ENCODE assay signal across 13 cellular contexts in the genomic region with DNA sequence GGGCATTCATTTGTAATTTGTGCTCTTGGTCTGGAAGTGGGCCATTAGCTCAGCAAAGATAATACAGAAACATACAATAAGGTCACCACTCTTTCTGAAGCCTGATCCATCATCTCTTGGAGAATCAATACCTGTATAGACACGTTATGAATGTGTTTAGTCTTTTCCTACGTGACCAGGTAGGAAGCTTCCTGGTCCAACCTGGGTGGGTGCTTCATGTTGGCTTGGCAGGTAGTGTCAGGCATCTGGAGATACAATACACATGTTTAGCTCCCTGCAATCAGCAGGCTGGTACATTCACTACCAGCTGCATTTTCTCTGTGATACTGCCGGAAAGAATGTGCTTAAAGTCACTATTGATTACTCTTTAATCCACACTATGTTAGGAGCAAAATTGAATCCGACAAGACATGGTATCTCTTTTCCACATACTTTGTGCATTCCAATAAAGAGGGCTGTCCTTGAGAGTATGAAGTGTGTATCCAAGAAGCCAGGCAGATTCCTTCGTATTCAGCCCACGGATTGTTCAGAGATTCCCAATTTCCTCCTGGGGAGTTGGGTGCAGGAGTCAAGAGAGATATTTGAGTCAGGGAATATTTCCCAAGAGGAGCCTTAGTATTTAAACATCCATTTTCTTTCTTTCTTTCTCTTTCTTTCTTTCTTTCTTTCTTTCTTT. TPM values are rescaled to one million over a fixed set of nuclear protein-coding genes. Genes with fewer than 3 reads are reported as not detected.
DNase-seq lines count a peak whose midpoint lies in the region; ATAC-seq, FAIRE-seq and TF ChIP-seq lines count a peak whose summit lies in the region.
"Had no signal": no experiment of that assay in that cellular context is flagged by ENCODE, and none has a peak within 500 bp of the region (broad histone marks: within the 10 kb centered on the region; RNA-seq: fewer than 3 reads in every experiment).

No MANE protein-coding gene starts in this region.

- no peak overlapping the region for H3K4me3 Mint-ChIP-seq in activated naive CD4-positive, alpha-beta T cell treated with anti-CD3 and anti-CD28 coated beads, Interleukin-2, amount 50 U/mL, for 24 hours
- H3K4me3 Mint-ChIP-seq in mesothelial cell of epicardium, result no peak overlapping the region
- H3K4me3 Mint-ChIP-seq in endothelial cell (ENCODE audit: unreplicated experiment), result no peak overlapping the region
- H3K4me3 Mint-ChIP-seq: nephron progenitor cell had no signal

- no peak overlapping the region for H3K4me3 ChIP-seq in bronchial epithelial cell (ENCODE audit: low read depth, low read length)
- H3K4me3 ChIP-seq in vagina, result no peak overlapping the region
- H3K4me3 ChIP-seq: body of pancreas had no signal

- H3K27me3 ChIP-seq in bronchial epithelial cell (ENCODE audit: control insufficient read depth, insufficient read depth, low read length), result no peaks in the 10 kb centered on the region
- no peaks in the 10 kb centered on the region for H3K27me3 ChIP-seq in vagina
- H3K27me3 ChIP-seq: body of pancreas had no signal

- intact Hi-C loops in vagina (cut with DNase I), result no loop called here

- H3K9me3 ChIP-seq in vagina, result no peaks in the 10 kb centered on the region
- H3K9me3 ChIP-seq: body of pancreas had no signal

- peaks cover 49% of the 10 kb centered on the region for H3K4me1 ChIP-seq in vagina
- H3K4me1 ChIP-seq: body of pancreas had no signal

- TF ChIP-seq POLR2A in vagina (IDR thresholded peaks at IDR 0.05), result no peak

- H3K36me3 Mint-ChIP-seq in activated naive CD4-positive, alpha-beta T cell treated with anti-CD3 and anti-CD28 coated beads, Interleukin-2, amount 50 U/mL, for 24 hours, result no peaks in the 10 kb centered on the region
- H3K36me3 Mint-ChIP-seq in mesothelial cell of epicardium (no peaks in the 10 kb centered on the region), endothelial cell (ENCODE audit: low read depth, unreplicated experiment) (peaks cover 5% of the 10 kb centered on the region)

- peak overlapping the region; percentile 70 for H3K27ac ChIP-seq in vagina
- H3K27ac ChIP-seq: body of pancreas had no signal

- H3K9me3 Mint-ChIP-seq in activated naive CD4-positive, alpha-beta T cell treated with anti-CD3 and anti-CD28 coated beads, Interleukin-2, amount 50 U/mL, for 24 hours, result no peaks in the 10 kb centered on the region
- H3K9me3 Mint-ChIP-seq in mesothelial cell of epicardium (no peaks in the 10 kb centered on the region), endothelial cell (ENCODE audit: unreplicated experiment) (no peaks in the 10 kb centered on the region)

- peaks cover 36% of the 10 kb centered on the region for H3K4me1 Mint-ChIP-seq in activated naive CD4-positive, alpha-beta T cell treated with anti-CD3 and anti-CD28 coated beads, Interleukin-2, amount 50 U/mL, for 24 hours
- H3K4me1 Mint-ChIP-seq in mesothelial cell of epicardium, result peaks cover 26% of the 10 kb centered on the region
- peaks cover 3% of the 10 kb centered on the region for H3K4me1 Mint-ChIP-seq in endothelial cell (ENCODE audit: unreplicated experiment)

- no peak for FAIRE-seq in bronchial epithelial cell (lab: Jason Lieb, UNC)

- no peak for DNase-seq in activated naive CD4-positive, alpha-beta T cell treated with Interleukin-2 at 50 U/mL for 16 hours
- DNase-seq in bronchial epithelial cell (ENCODE audit: low read depth) (peak; percentile 85), mesothelial cell of epicardium (ENCODE audit: low spot score in 2 of 2, unreplicated experiment in 2 of 2) (no peak), vagina (ENCODE audit: extremely low spot score in 2 of 2) (no peak), endothelial cell (ENCODE audit: low spot score) (no peak)
- DNase-seq: C1 segment of cervical spinal cord, islet precursor cell, NCI-H1417, nephron progenitor cell had no signal

- no peaks in the 10 kb centered on the region for H3K27me3 Mint-ChIP-seq in activated naive CD4-positive, alpha-beta T cell treated with anti-CD3 and anti-CD28 coated beads, Interleukin-2, amount 50 U/mL, for 24 hours
- H3K27me3 Mint-ChIP-seq in mesothelial cell of epicardium (ENCODE audit: low read depth), result no peaks in the 10 kb centered on the region
- H3K27me3 Mint-ChIP-seq in endothelial cell (ENCODE audit: unreplicated experiment), result peaks cover 5% of the 10 kb centered on the region

- peak overlapping the region; percentile 68 for H3K27ac Mint-ChIP-seq in activated naive CD4-positive, alpha-beta T cell treated with anti-CD3 and anti-CD28 coated beads, Interleukin-2, amount 50 U/mL, for 24 hours
- peak overlapping the region; percentile 58 for H3K27ac Mint-ChIP-seq in mesothelial cell of epicardium
- H3K27ac Mint-ChIP-seq in endothelial cell (ENCODE audit: unreplicated experiment), result no peak overlapping the region
- H3K27ac Mint-ChIP-seq: nephron progenitor cell had no signal

- H3K36me3 ChIP-seq in bronchial epithelial cell (ENCODE audit: control insufficient read depth, insufficient read depth, low read length) (no peaks in the 10 kb centered on the region), vagina (no peaks in the 10 kb centered on the region)

- no peak for ATAC-seq in GM19463 (IDR thresholded peaks at IDR 0.05; ENCODE audit: unreplicated experiment)
- ATAC-seq in GM21619 (IDR thresholded peaks at IDR 0.05; ENCODE audit: unreplicated experiment), result no peak

- TF ChIP-seq CTCF in bronchial epithelial cell (IDR thresholded peaks at IDR 0.05; ENCODE audit: insufficient read depth, low read length, severe bottlenecking) (no peak), mesothelial cell of epicardium (IDR thresholded peaks at IDR 0.05; ENCODE audit: unreplicated experiment) (no peak), vagina (IDR thresholded peaks at IDR 0.05) (no peak), endothelial cell (IDR thresholded peaks at IDR 0.05; ENCODE audit: unreplicated experiment) (no peak)

RNA-seq across cellular contexts. Expression of gene RANBP9, which starts 49.9 kb away (rescaled TPM):
- total RNA-seq in bronchial epithelial cell (27.4 and 39.4 TPM in 2 replicates), mesothelial cell of epicardium (45.5 to 46.9 TPM (median 45.8 TPM) in 3 replicates), vagina (50.6 TPM), endothelial cell (ENCODE audit: unreplicated experiment) (64.7 TPM)

RNA-seq across cellular contexts. Expression of gene MCUR1, which starts 52.9 kb away (rescaled TPM):
- total RNA-seq in bronchial epithelial cell (10.0 and 15.1 TPM in 2 replicates), mesothelial cell of epicardium (18.1 to 21.7 TPM (median 19.8 TPM) in 3 replicates), vagina (15.0 TPM), endothelial cell (ENCODE audit: unreplicated experiment) (39.7 TPM)
